In genomic region chr14:36229262-36229661, GRCh38 we compare ENCODE assay signal across 37 cellular contexts. TPM values are rescaled to one million over a fixed set of nuclear protein-coding genes. Genes with fewer than 3 reads are reported as not detected.
"Had no signal": no experiment of that assay in that cellular context is flagged by ENCODE, and none has a peak within 500 bp of the region (broad histone marks: within the 10 kb centered on the region; RNA-seq: fewer than 3 reads in every experiment).

No MANE protein-coding gene starts in this region.

- H3K36me3 ChIP-seq: colonic mucosa, esophagus muscularis mucosa, gastroesophageal sphincter, heart left ventricle, left lung, neural progenitor cell, prostate gland, right atrium auricular region, tibial artery, vagina had no signal

- H3K4me1 Mint-ChIP-seq: naive thymus-derived CD4-positive, alpha-beta T cell; nephron; stimulated activated effector memory CD8-positive, alpha-beta T cell treated with anti-CD3 and anti-CD28 coated beads, Interleukin-12 subunit alpha, Interleukin-12 subunit beta, amount 100 ng/mL, for 72 hours had no signal

- DNase-seq: colonic mucosa; effector CD8-positive, alpha-beta T cell; endodermal cell; foreskin keratinocyte; heart left ventricle; left cardiac atrium; left lung; mammary epithelial cell; mesendoderm; midbrain; naive thymus-derived CD4-positive, alpha-beta T cell; stimulated activated CD4-positive, alpha-beta T cell treated with anti-CD3 and anti-CD28 coated beads, Interleukin-2, amount 100 ng/mL, for 24 hours; stimulated activated CD4-positive, alpha-beta T cell treated with anti-CD3 and anti-CD28 coated beads, Interleukin-4, amount 100 ng/mL, for 24 hours; stimulated activated naive CD4-positive, alpha-beta T cell treated with Interleukin-2 at 50 U/mL for 16 hours; substantia nigra; testis; tibial artery had no signal

- H3K9me3 Mint-ChIP-seq: dendritic cell treated with granulocyte-macrophage colony-stimulating factor and Interleukin-4, amounts not matched to agents 40 ng/mL and 50 ng/mL, for 4 days; endodermal cell; nephron; neural progenitor cell; stimulated activated effector memory CD8-positive, alpha-beta T cell treated with anti-CD3 and anti-CD28 coated beads, Interleukin-12 subunit alpha, Interleukin-12 subunit beta, amount 100 ng/mL, for 72 hours had no signal

- H3K4me3 Mint-ChIP-seq: dendritic cell treated with granulocyte-macrophage colony-stimulating factor and Interleukin-4, amounts not matched to agents 40 ng/mL and 50 ng/mL, for 4 days; endodermal cell; naive thymus-derived CD4-positive, alpha-beta T cell; nephron; neural progenitor cell; stimulated activated effector memory CD8-positive, alpha-beta T cell treated with anti-CD3 and anti-CD28 coated beads, Interleukin-12 subunit alpha, Interleukin-12 subunit beta, amount 100 ng/mL, for 72 hours had no signal

- H2AFZ ChIP-seq: hepatocyte, neural progenitor cell had no signal

- ATAC-seq: foreskin keratinocyte; gastroesophageal sphincter; heart left ventricle; left cardiac atrium; left lung; naive thymus-derived CD4-positive, alpha-beta T cell; sciatic nerve; stimulated activated effector memory CD8-positive, alpha-beta T cell treated with anti-CD3 and anti-CD28 coated beads, Interleukin-12 subunit alpha, Interleukin-12 subunit beta, amount 100 ng/mL, for 72 hours had no signal

- H3K9ac ChIP-seq: neural progenitor cell had no signal

- FAIRE-seq: islet of Langerhans had no signal

- H3K36me3 Mint-ChIP-seq: naive thymus-derived CD4-positive, alpha-beta T cell; neural progenitor cell; stimulated activated effector memory CD8-positive, alpha-beta T cell treated with anti-CD3 and anti-CD28 coated beads, Interleukin-12 subunit alpha, Interleukin-12 subunit beta, amount 100 ng/mL, for 72 hours had no signal

- H3K27ac ChIP-seq: colonic mucosa, epithelial cell of prostate, esophagus muscularis mucosa, foreskin keratinocyte, gastroesophageal sphincter, heart left ventricle, neural progenitor cell, prostate gland, right atrium auricular region, testis, tibial artery, vagina had no signal

- H3K4me2 ChIP-seq: hepatocyte, neural progenitor cell, smooth muscle cell had no signal

- H3K9me3 ChIP-seq: colonic mucosa, esophagus muscularis mucosa, gastroesophageal sphincter, heart left ventricle, left lung, prostate gland, right atrium auricular region, testis, tibial artery, vagina had no signal

- H3K4me1 ChIP-seq: esophagus muscularis mucosa, foreskin keratinocyte, gastroesophageal sphincter, heart left ventricle, neural progenitor cell, prostate gland, right atrium auricular region, testis, tibial artery, vagina had no signal

- H3K27ac Mint-ChIP-seq: dendritic cell treated with granulocyte-macrophage colony-stimulating factor and Interleukin-4, amounts not matched to agents 40 ng/mL and 50 ng/mL, for 4 days; endodermal cell; naive thymus-derived CD4-positive, alpha-beta T cell; nephron; neural progenitor cell; stimulated activated effector memory CD8-positive, alpha-beta T cell treated with anti-CD3 and anti-CD28 coated beads, Interleukin-12 subunit alpha, Interleukin-12 subunit beta, amount 100 ng/mL, for 72 hours had no signal

- H3K27me3 ChIP-seq: colonic mucosa, esophagus muscularis mucosa, foreskin keratinocyte, gastroesophageal sphincter, hepatocyte, left lung, neural progenitor cell, right atrium auricular region, testis, tibial artery, vagina had no signal

- H3K4me3 ChIP-seq: colonic mucosa, esophagus muscularis mucosa, gastroesophageal sphincter, heart left ventricle, hepatocyte, left lung, neural progenitor cell, prostate gland, right atrium auricular region, smooth muscle cell, testis, tibial artery, vagina had no signal

- H3K79me2 ChIP-seq: hepatocyte had no signal

RNA-seq across cellular contexts. Expression of gene PTCSC3, which starts 52.7 kb away (rescaled TPM):
- total RNA-seq: colonic mucosa; endodermal cell; esophagus muscularis mucosa; fibroblast of lung; foreskin keratinocyte; gastroesophageal sphincter; heart left ventricle; hepatocyte; kidney epithelial cell; left cardiac atrium; lower leg skin; mammary epithelial cell; mucosa of gallbladder; naive thymus-derived CD4-positive, alpha-beta T cell; osteocyte; prostate gland; right atrium auricular region; sciatic nerve; smooth muscle cell; testis; ureter; vagina had no signal
- polyA plus RNA-seq: fibroblast of lung; foreskin keratinocyte; heart left ventricle; hepatocyte; mammary epithelial cell; naive thymus-derived CD4-positive, alpha-beta T cell; smooth muscle cell had no signal
